20 cellular contexts compared by ENCODE assay signal in the genomic region with DNA sequence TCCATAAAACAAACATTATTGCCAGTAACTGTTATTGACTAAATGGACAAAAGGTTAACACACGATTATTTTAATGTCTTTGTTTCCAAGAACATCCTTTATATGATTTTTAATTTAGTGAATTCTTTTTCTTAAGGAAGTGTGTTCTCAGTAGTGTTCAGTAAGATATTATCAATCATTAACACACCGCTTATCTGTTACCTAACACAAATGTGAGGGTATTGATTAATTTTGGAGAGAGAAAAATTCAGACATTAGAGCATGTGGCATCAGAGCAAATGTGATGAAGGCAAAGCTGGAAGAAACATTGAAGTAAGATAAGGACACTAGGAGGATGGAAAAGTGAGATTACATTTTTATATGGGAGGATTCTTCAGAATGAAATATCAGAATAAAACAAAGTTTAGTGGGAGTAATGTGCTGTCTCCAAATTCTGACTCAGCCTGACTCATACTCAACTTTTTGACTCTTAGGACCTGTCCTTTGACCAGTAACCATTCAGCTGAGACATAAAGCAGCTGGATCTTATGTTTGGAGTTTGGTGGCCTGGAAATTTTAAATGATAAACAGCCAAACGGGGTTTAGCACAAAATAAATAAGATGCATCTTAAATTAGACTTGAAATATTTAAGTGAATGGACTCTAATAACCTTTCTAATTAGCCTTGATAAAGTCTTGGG.
DNase-seq lines count a peak whose midpoint lies in the region; ATAC-seq, FAIRE-seq and TF ChIP-seq lines count a peak whose summit lies in the region.
"Had no signal": no experiment of that assay in that cellular context is flagged by ENCODE, and none has a peak within 500 bp of the region (broad histone marks: within the 10 kb centered on the region; RNA-seq: fewer than 3 reads in every experiment).

No MANE protein-coding gene starts in this region.

- BruUV-seq in endothelial cell of umbilical vein (replicated peaks; lab: Mats Ljungman, UMichigan): no TSS peak

- peak; percentile 20 for DNase-seq in ACHN
- DNase-seq in HT1080 (ENCODE audit: low read depth): peak; percentile 43
- DNase-seq in endothelial cell of umbilical vein (ENCODE audit: low read depth, low spot score): no peak
- peak; percentile 47 for DNase-seq in kidney tubule cell (ENCODE audit: low spot score)
- DNase-seq in cortex of kidney (lab: John Stamatoyannopoulos, UW): no peak
- DNase-seq in NCI-H774 (lab: John Stamatoyannopoulos, UW): no peak
- DNase-seq: activated CD4-positive, alpha-beta T cell treated with anti-CD3 and anti-CD28 coated beads for 48 hours; activated naive CD8-positive, alpha-beta T cell treated with anti-CD3 and anti-CD28 coated beads, Interleukin-2, amount 10 ng/mL, durations not matched to agents 7 days and 5 days; hypothalamus; lower lobe of right lung; NCI-H2081 treated with DMSO at 0.1 percent for 48 hours; NCI-H748 treated with DMSO at 0.1 percent for 48 hours; SHP77 treated with DMSO at 0.1 percent for 48 hours had no signal

- no peaks in the 10 kb centered on the region for H3K4me1 ChIP-seq in endothelial cell of umbilical vein (ENCODE audit: control insufficient read depth, extremely low read depth, insufficient read depth, low read length)
- H3K4me1 ChIP-seq: lower lobe of right lung, vagina had no signal

- H2AFZ ChIP-seq in endothelial cell of umbilical vein (ENCODE audit: low read depth, low read length): no peak overlapping the region

- no peak for TF ChIP-seq CTCF in endothelial cell of umbilical vein (IDR thresholded peaks at IDR 0.05; ENCODE audit: extremely low read depth in 1 of 2, insufficient read depth in 1 of 2, low read depth in 1 of 2, low read length in 2 of 2)

- H3K27ac ChIP-seq in endothelial cell of umbilical vein (ENCODE audit: insufficient read depth, low read depth, low read length): no peak overlapping the region
- H3K27ac ChIP-seq: HL-60, lower lobe of right lung had no signal

- TF ChIP-seq POLR2A in endothelial cell of umbilical vein (IDR thresholded peaks at IDR 0.05; ENCODE audit: low read depth, low read length): no peak

- no peaks in the 10 kb centered on the region for H4K20me1 ChIP-seq in endothelial cell of umbilical vein (replicated peaks; ENCODE audit: control insufficient read depth, extremely low read depth, insufficient read depth, low read length)

- no peaks in the 10 kb centered on the region for H3K9me1 ChIP-seq in endothelial cell of umbilical vein (replicated peaks; ENCODE audit: control insufficient read depth, extremely low read depth, insufficient read depth, low read length)

- ATAC-seq in GM19351 (IDR thresholded peaks at IDR 0.05; ENCODE audit: unreplicated experiment) (no peak), HG03378 (IDR thresholded peaks at IDR 0.05; ENCODE audit: unreplicated experiment) (no peak)
- ATAC-seq: lower lobe of right lung; sciatic nerve; stimulated activated effector memory CD8-positive, alpha-beta T cell treated with anti-CD3 and anti-CD28 coated beads, Interleukin-12 subunit alpha, Interleukin-12 subunit beta, amount 100 ng/mL, for 72 hours had no signal

- H3K36me3 ChIP-seq in endothelial cell of umbilical vein (ENCODE audit: control insufficient read depth in 2 of 2, extremely low read depth in 1 of 2, insufficient read depth in 2 of 2, low read length in 2 of 2): no peaks in the 10 kb centered on the region
- H3K36me3 ChIP-seq: lower lobe of right lung, vagina had no signal

- no peaks in the 10 kb centered on the region for H3K79me2 ChIP-seq in endothelial cell of umbilical vein (ENCODE audit: control insufficient read depth, insufficient read depth, low read length)

- H3K4me2 ChIP-seq in endothelial cell of umbilical vein (ENCODE audit: insufficient read depth, low read length): no peak overlapping the region

- CTCF ChIA-PET in endothelial cell of umbilical vein (lab: Charles Lee): no interaction called here

- H3K27me3 ChIP-seq in endothelial cell of umbilical vein (ENCODE audit: control insufficient read depth in 2 of 2, insufficient read depth in 2 of 2, low read length in 2 of 2): no peaks in the 10 kb centered on the region
- H3K27me3 ChIP-seq: vagina had no signal

- no peak overlapping the region for H3K9ac ChIP-seq in endothelial cell of umbilical vein (replicated peaks; ENCODE audit: extremely low read depth, insufficient read depth, low read length)

- intact Hi-C loops in endothelial cell of umbilical vein (cut with micrococcal nuclease): no loop called here

- H3K4me3 ChIP-seq in endothelial cell of umbilical vein (replicated peaks in 1 of 3; ENCODE audit: insufficient read depth in 1 of 3, low read depth in 1 of 3, low read length in 3 of 3): no peak overlapping the region
- H3K4me3 ChIP-seq: lower lobe of right lung, vagina had no signal

- dilution Hi-C loops in endothelial cell of umbilical vein (cut with MboI; ENCODE audit: extremely low pct_ligation_motif_present, low sequenced_read_pairs): no loop called here

- H3K9me3 ChIP-seq in endothelial cell of umbilical vein (replicated peaks; ENCODE audit: control insufficient read depth, insufficient read depth, low read length): no peaks in the 10 kb centered on the region
- H3K9me3 ChIP-seq: lower lobe of right lung, vagina had no signal

- no peak for FAIRE-seq in endothelial cell of umbilical vein (lab: Jason Lieb, UNC)
- FAIRE-seq: H54 had no signal

- POLR2A ChIA-PET in endothelial cell of umbilical vein (lab: Charles Lee): no interaction called here

- in situ Hi-C loops in ACHN (cut with HindIII; ENCODE audit: low pct_ligation_motif_present, low pct_unique_long_range_greater_than_20kb, low sequenced_read_pairs): no loop called here

TF ChIP-seq in endothelial cell of umbilical vein, 7 proteins besides CTCF, POLR2A, EP300 and RAD21:
- TF ChIP-seq FOS (IDR thresholded peaks at IDR 0.05; ENCODE audit: borderline replicate concordance, insufficient read depth, low read length): peak; percentile 5
- TF ChIP-seq JUN (IDR thresholded peaks at IDR 0.05; ENCODE audit: borderline replicate concordance, insufficient read depth, insufficient read length, low read depth): no peak
TF ChIP-seq in endothelial cell of umbilical vein: peak in this region for 1.

Comparison
In these comparisons a context has a peak if more than half of its experiments do, and no peak if none do; other contexts are left out.
1. DNase-seq: peak in ACHN (single experiment), HT1080 (single experiment) and kidney tubule cell (single experiment); none in endothelial cell of umbilical vein (single experiment), cortex of kidney (single experiment) and NCI-H774 (single experiment).